Comparison of ENCODE assay signal across 8 cellular contexts in the genomic region with DNA sequence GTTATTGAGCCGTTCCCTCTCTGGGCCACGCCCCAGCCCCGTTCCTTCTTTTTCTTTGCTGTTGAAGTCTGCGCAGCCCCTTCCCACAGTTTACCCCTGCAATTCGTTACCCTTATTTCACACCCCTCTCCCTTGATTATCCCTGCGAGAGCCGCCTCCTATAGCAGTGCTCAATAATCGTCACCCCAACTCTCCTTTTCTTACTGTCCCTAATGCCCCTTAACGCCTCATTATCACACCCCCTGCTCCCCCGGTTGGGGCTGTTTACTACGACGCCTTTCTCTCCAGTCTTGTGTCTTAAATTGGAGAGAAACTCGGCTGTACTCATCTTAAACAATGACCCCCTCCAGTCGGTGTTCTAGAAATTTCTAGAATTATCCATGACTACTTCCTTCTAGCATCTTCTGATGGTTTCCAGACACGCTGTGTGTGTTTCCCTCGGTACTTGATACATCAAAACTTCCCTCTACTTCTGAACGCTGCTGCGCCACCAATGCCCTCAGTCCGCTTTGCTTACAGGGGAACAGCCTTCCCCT. TPM values are rescaled to one million over a fixed set of nuclear protein-coding genes. Genes with fewer than 3 reads are reported as not detected.
DNase-seq lines count a peak whose midpoint lies in the region; ATAC-seq and TF ChIP-seq lines count a peak whose summit lies in the region.

No MANE protein-coding gene starts in this region.

- H3K4me1 ChIP-seq in MM.1S (ENCODE audit: low read length), result peaks cover 27% of the 10 kb centered on the region

- H3K27ac ChIP-seq in MM.1S (ENCODE audit: low read length) (peak overlapping the region; percentile 44; the same call in 1 of the 2 replicates), coronary artery (peak overlapping the region; percentile 79 to 94)

- ATAC-seq in HG03354 (IDR thresholded peaks at IDR 0.05; ENCODE audit: poor library complexity, severe bottlenecking, unreplicated experiment), result no peak
- ATAC-seq in HG02970 (IDR thresholded peaks at IDR 0.05; ENCODE audit: low FRiP score, unreplicated experiment), result no peak

- H3K36me3 ChIP-seq in MM.1S (replicated peaks; ENCODE audit: insufficient read depth, low read length), result no peaks in the 10 kb centered on the region

- H3K79me2 ChIP-seq in MM.1S (ENCODE audit: low read length), result peaks cover 88% of the 10 kb centered on the region

- no peak overlapping the region for H2AFZ ChIP-seq in MM.1S (ENCODE audit: low read length)

- peak overlapping the region; percentile 82 for H3K4me2 ChIP-seq in MM.1S (ENCODE audit: low read depth, low read length)

- H3K9me3 ChIP-seq in MM.1S (replicated peaks; ENCODE audit: insufficient read depth, low read length), result no peaks in the 10 kb centered on the region

- H3K27me3 ChIP-seq in MM.1S (replicated peaks; ENCODE audit: insufficient read depth, low read length), result no peaks in the 10 kb centered on the region

- H3K9ac ChIP-seq in MM.1S (ENCODE audit: low read length), result peak overlapping the region; percentile 55; the same call in 1 of the 2 replicates

- DNase-seq in EH (ENCODE audit: low read depth) (peak; percentile 57), MM.1S (no peak), coronary artery (ENCODE audit: low spot score) (no peak), mucosa of gallbladder (ENCODE audit: low spot score) (peak; percentile 34), DMS 273 (lab: John Stamatoyannopoulos, UW; ENCODE audit: unreplicated experiment) (no peak), NCI-H2171 treated with DMSO at 0.1 percent for 48 hours (lab: John Stamatoyannopoulos, UW) (no peak)

- TF ChIP-seq CTCF in MM.1S (IDR thresholded peaks at IDR 0.05; ENCODE audit: low read length) (no peak), coronary artery (IDR thresholded peaks at IDR 0.05) (no peak)

- H3K9me2 ChIP-seq in MM.1S (replicated peaks; ENCODE audit: insufficient read depth, low read length), result no peaks in the 10 kb centered on the region

- peaks cover 32% of the 10 kb centered on the region for H3F3A ChIP-seq in MM.1S (ENCODE audit: insufficient read depth, low read length)

- H3K4me3 ChIP-seq in MM.1S (ENCODE audit: low read length) (peak overlapping the region; percentile 61), coronary artery (peak overlapping the region; percentile 94)

- peaks cover 13% of the 10 kb centered on the region for H4K20me1 ChIP-seq in MM.1S (ENCODE audit: insufficient read depth, low read length)

RNA-seq across cellular contexts. Expression of a gene that starts 0.7 kb away (rescaled TPM):
- 23.3 TPM for total RNA-seq in mucosa of gallbladder

RNA-seq across cellular contexts. Expression of a gene that starts 33.9 kb away (rescaled TPM):
- 7.3 TPM for total RNA-seq in mucosa of gallbladder

Comparison
In these comparisons a context has a peak if more than half of its experiments do, and no peak if none do; other contexts are left out.
1. DNase-seq: peak in EH (single experiment) and mucosa of gallbladder (single experiment); none in MM.1S (single experiment), coronary artery (single experiment), DMS 273 (single experiment) and NCI-H2171 treated with DMSO at 0.1 percent for 48 hours (single experiment).